Comparison of ENCODE assay signal across 2 cellular contexts in the genomic region with DNA sequence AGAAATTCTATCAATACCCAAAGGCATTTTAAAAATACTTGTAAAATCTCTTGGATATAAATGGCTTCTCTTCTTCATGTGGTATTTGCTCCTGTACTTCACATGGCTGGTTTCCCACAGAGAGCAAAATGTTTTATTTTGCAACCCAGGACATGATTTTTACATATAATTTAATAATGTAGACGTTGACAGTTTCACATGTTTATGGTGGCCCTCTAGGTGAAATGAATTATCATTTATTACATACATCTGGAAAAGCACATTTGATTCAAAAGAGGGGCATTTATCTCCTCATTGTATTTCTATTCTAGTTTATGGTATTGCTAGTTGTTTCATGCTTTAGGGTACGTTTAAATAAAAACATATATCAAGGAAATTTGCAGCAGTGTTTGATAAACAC.
TF ChIP-seq lines count a peak whose summit lies in the region.

No MANE protein-coding gene starts in this region.

TF ChIP-seq in SK-N-SH, 30 proteins besides CTCF, POLR2A, EP300 and RAD21 (continued from another document):
- no peak for TF ChIP-seq REST (IDR thresholded peaks at IDR 0.05; ENCODE audit: low read depth, low read length)
- no peak for TF ChIP-seq GABPA (IDR thresholded peaks at IDR 0.05; ENCODE audit: low read depth)
- no peak for TF ChIP-seq FOXJ3 (CRISPR knock-in tag; IDR thresholded peaks at IDR 0.05)
- no peak for TF ChIP-seq SMC3 (IDR thresholded peaks at IDR 0.05; ENCODE audit: low read depth, low read length)
- TF ChIP-seq MXI1 (IDR thresholded peaks at IDR 0.05; ENCODE audit: low read depth, low read length): peak; percentile 57; the same call in 1 of the 2 replicates
- no peak for TF ChIP-seq RXRA (IDR thresholded peaks at IDR 0.05; ENCODE audit: borderline replicate concordance, low read depth)
- TF ChIP-seq TCF12 (IDR thresholded peaks at IDR 0.05): no peak
- 0 out of 2 replicates have a peak, but pooled peaks have one; percentile 25 for TF ChIP-seq RCOR1 (IDR thresholded peaks at IDR 0.05; ENCODE audit: low read length)
- no peak for TF ChIP-seq JUND (IDR thresholded peaks at IDR 0.05)
- TF ChIP-seq, protein P1, sequence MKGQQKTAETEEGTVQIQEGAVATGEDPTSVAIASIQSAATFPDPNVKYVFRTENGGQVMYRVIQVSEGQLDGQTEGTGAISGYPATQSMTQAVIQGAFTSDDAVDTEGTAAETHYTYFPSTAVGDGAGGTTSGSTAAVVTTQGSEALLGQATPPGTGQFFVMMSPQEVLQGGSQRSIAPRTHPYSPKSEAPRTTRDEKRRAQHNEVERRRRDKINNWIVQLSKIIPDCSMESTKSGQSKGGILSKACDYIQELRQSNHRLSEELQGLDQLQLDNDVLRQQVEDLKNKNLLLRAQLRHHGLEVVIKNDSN (IDR thresholded peaks at IDR 0.05; ENCODE audit: borderline replicate concordance, low read depth): no peak
- no peak for TF ChIP-seq FOXM1 (IDR thresholded peaks at IDR 0.05; ENCODE audit: low read depth)
- TF ChIP-seq TEAD4 (IDR thresholded peaks at IDR 0.05; ENCODE audit: borderline replicate concordance, insufficient read depth): no peak
- no peak for TF ChIP-seq YY1 (IDR thresholded peaks at IDR 0.05; ENCODE audit: low read depth)
- no peak for TF ChIP-seq EZH2phosphoT487 (IDR thresholded peaks at IDR 0.05; ENCODE audit: borderline replicate concordance, low read depth)
- no peak for TF ChIP-seq POLR2AphosphoS5 (IDR thresholded peaks at IDR 0.05; ENCODE audit: low read depth, low read length)
- TF ChIP-seq TAF1 (IDR thresholded peaks at IDR 0.05; ENCODE audit: borderline replicate concordance, low read depth, low read length): no peak
- TF ChIP-seq SIN3A (IDR thresholded peaks at IDR 0.05; ENCODE audit: borderline replicate concordance, low read depth, low read length): no peak
- no peak for TF ChIP-seq ELF1 (IDR thresholded peaks at IDR 0.05)

TF ChIP-seq in SK-N-SH treated with all-trans-retinoic acid at 6 μM for 48 hours, 23 proteins besides CTCF, POLR2A, EP300 and RAD21 (continued from another document):
- TF ChIP-seq, protein P2, sequence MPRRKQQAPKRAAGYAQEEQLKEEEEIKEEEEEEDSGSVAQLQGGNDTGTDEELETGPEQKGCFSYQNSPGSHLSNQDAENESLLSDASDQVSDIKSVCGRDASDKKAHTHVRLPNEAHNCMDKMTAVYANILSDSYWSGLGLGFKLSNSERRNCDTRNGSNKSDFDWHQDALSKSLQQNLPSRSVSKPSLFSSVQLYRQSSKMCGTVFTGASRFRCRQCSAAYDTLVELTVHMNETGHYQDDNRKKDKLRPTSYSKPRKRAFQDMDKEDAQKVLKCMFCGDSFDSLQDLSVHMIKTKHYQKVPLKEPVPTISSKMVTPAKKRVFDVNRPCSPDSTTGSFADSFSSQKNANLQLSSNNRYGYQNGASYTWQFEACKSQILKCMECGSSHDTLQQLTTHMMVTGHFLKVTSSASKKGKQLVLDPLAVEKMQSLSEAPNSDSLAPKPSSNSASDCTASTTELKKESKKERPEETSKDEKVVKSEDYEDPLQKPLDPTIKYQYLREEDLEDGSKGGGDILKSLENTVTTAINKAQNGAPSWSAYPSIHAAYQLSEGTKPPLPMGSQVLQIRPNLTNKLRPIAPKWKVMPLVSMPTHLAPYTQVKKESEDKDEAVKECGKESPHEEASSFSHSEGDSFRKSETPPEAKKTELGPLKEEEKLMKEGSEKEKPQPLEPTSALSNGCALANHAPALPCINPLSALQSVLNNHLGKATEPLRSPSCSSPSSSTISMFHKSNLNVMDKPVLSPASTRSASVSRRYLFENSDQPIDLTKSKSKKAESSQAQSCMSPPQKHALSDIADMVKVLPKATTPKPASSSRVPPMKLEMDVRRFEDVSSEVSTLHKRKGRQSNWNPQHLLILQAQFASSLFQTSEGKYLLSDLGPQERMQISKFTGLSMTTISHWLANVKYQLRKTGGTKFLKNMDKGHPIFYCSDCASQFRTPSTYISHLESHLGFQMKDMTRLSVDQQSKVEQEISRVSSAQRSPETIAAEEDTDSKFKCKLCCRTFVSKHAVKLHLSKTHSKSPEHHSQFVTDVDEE (CRISPR knock-in tag; IDR thresholded peaks at IDR 0.05): no peak
- TF ChIP-seq ZFP3 (CRISPR knock-in tag; IDR thresholded peaks at IDR 0.05) (no peak), OSR1 (CRISPR knock-in tag; IDR thresholded peaks at IDR 0.05) (no peak)
